In the genomic region with DNA sequence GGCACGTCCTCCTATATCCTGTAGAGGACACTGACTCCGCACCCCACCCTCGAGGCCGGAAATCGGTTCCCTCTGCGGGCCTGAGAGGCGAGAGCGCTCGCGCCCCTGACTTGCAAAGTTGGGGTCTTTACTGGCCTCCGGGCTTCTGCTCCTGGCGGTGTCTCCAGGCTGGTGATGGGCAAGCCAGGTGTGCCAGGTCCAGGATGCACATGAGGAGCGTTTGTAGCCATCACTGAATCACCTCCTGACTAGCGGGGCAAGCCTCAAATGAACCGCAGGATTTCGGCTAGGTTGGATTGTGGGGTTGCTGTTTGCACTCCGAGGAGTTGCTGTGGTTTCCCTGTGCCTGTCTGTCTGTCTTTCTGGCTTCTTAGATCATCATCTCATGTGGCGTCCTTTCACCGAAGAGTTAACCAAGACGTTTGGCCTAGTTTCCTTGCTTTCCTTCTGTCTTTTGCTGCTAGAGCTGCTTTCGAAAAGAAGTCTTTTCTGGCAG, we compare ENCODE assay signal across 8 cellular contexts. TPM values are rescaled to one million over a fixed set of nuclear protein-coding genes. Genes with fewer than 3 reads are reported as not detected.
DNase-seq lines count a peak whose midpoint lies in the region; ATAC-seq and TF ChIP-seq lines count a peak whose summit lies in the region.
"Not testable (repeated sequence)": the region's sequence is repeated elsewhere in the genome, so short reads cannot be mapped to it uniquely, and the experiment has no call there.

No MANE protein-coding gene starts in this region.

- not testable (repeated sequence) for H3K9me3 ChIP-seq in AG04450 (ENCODE audit: control insufficient read depth, insufficient read depth, low read length); NT2/D1 (ENCODE audit: insufficient read depth, low read length); right cardiac atrium (ENCODE audit: control insufficient read depth, low read length); naive thymus-derived CD4-positive, alpha-beta T cell (ENCODE audit: control insufficient read depth in 2 of 3, low read length in 3 of 3)

- not testable (repeated sequence) for H3K27me3 ChIP-seq in AG04450 (ENCODE audit: control insufficient read depth, insufficient read depth, low read length); right cardiac atrium (ENCODE audit: control insufficient read depth, insufficient read depth); naive thymus-derived CD4-positive, alpha-beta T cell (ENCODE audit: control insufficient read depth in 2 of 2, insufficient read depth in 2 of 2, low read length in 2 of 2)
- H3K27me3 ChIP-seq in GM23338 (ENCODE audit: insufficient read depth) (peaks cover 48% of the 10 kb centered on the region), NT2/D1 (ENCODE audit: insufficient read depth, insufficient read length) (peaks cover 34% of the 10 kb centered on the region)

- H3K4me1 ChIP-seq in GM23338 (ENCODE audit: insufficient read depth); NT2/D1 (ENCODE audit: insufficient read depth, insufficient read length); right cardiac atrium (ENCODE audit: control insufficient read depth, insufficient read depth, low read length); naive thymus-derived CD4-positive, alpha-beta T cell (ENCODE audit: control insufficient read depth in 2 of 2, insufficient read depth in 2 of 2, low read length in 2 of 2): not testable (repeated sequence)

- not testable (repeated sequence) for H3K9me2 ChIP-seq in GM23338 (ENCODE audit: insufficient read depth)

- H3K4me3 ChIP-seq in AG04450 (ENCODE audit: low read depth, low read length) (peak overlapping the region; percentile 74), GM23338 (peak overlapping the region; percentile 74), NT2/D1 (ENCODE audit: insufficient read length, low read depth) (peak overlapping the region; percentile 61), right cardiac atrium (ENCODE audit: low read length) (peak overlapping the region; percentile 55)
- peak overlapping the region; percentile 53 for H3K4me3 ChIP-seq in naive thymus-derived CD4-positive, alpha-beta T cell (ENCODE audit: low read length)

- H3K36me3 Mint-ChIP-seq in GM23338 (ENCODE audit: low read depth); activated CD8-positive, alpha-beta memory T cell treated with anti-CD3 and anti-CD28 coated beads, Interleukin-2, amount 10 ng/mL, durations not matched to agents 7 days and 5 days: not testable (repeated sequence)
- H3K36me3 Mint-ChIP-seq in naive thymus-derived CD4-positive, alpha-beta T cell, result peaks cover 0 to 11% (median under 1%) of the 10 kb centered on the region in 5 donors

- POLR2A ChIA-PET in AG04450 (lab: Yijun Ruan, JAX); naive thymus-derived CD4-positive, alpha-beta T cell (lab: Charles Lee): not testable (repeated sequence)

- H2AFZ ChIP-seq in GM23338, result not testable (repeated sequence)

- H3K9me3 Mint-ChIP-seq in GM23338; activated CD8-positive, alpha-beta memory T cell treated with anti-CD3 and anti-CD28 coated beads, Interleukin-2, amount 10 ng/mL, durations not matched to agents 7 days and 5 days (ENCODE audit: low read depth); naive thymus-derived CD4-positive, alpha-beta T cell: not testable (repeated sequence)

- not testable (repeated sequence) for H3K36me3 ChIP-seq in GM23338 (ENCODE audit: insufficient read depth); NT2/D1 (ENCODE audit: insufficient read depth, insufficient read length, low read length)
- peaks cover 0 to 12% (median 3%) of the 10 kb centered on the region in 3 experiments for H3K36me3 ChIP-seq in naive thymus-derived CD4-positive, alpha-beta T cell (ENCODE audit: control insufficient read depth in 2 of 3, insufficient read depth in 3 of 3, low read length in 3 of 3)

- TF ChIP-seq CTCF in AG04450 (IDR thresholded peaks at IDR 0.05; ENCODE audit: low read depth, low read length); GM23338 (conservative IDR thresholded peaks at IDR 0.05; ENCODE audit: low read depth in 2 of 2): not testable (repeated sequence)

- CTCF ChIA-PET in AG04450 (lab: Charles Lee), result interaction anchor here (1.5 kb wide), 1 partner anchor 9 kb away, joined by 4 read pairs; no protein-coding TSS in a partner anchor
- CTCF ChIA-PET in activated CD8-positive, alpha-beta memory T cell treated with anti-CD3 and anti-CD28 coated beads, Interleukin-2, amount 10 ng/mL, durations not matched to agents 7 days and 5 days (lab: Charles Lee), result interaction anchor here (1.0 to 1.5 kb wide), 2 partner anchors 170 to 224 kb away, joined by 4 read pairs; no protein-coding TSS in a partner anchor
- CTCF ChIA-PET in naive thymus-derived CD4-positive, alpha-beta T cell (lab: Charles Lee), result not testable (repeated sequence)

- peaks cover 14% of the 10 kb centered on the region; the same call in 1 of the 2 replicates for H3K79me2 ChIP-seq in GM23338 (replicated peaks; ENCODE audit: insufficient read depth)

- peak overlapping the region; percentile 91 for H3K4me3 Mint-ChIP-seq in GM23338
- H3K4me3 Mint-ChIP-seq in activated CD8-positive, alpha-beta memory T cell treated with anti-CD3 and anti-CD28 coated beads, Interleukin-2, amount 10 ng/mL, durations not matched to agents 7 days and 5 days, result peak overlapping the region; percentile 80
- peak overlapping the region; percentile 86 to 98 (median 92) for H3K4me3 Mint-ChIP-seq in naive thymus-derived CD4-positive, alpha-beta T cell

- not testable (repeated sequence) for H4K20me1 ChIP-seq in GM23338 (replicated peaks; ENCODE audit: insufficient read depth)

- not testable (repeated sequence) for H3K27ac ChIP-seq in AG04450 (ENCODE audit: low read depth, low read length); GM23338 (ENCODE audit: low read depth); right cardiac atrium (ENCODE audit: low read length)
- peak overlapping the region; percentile 74 for H3K27ac ChIP-seq in naive thymus-derived CD4-positive, alpha-beta T cell (ENCODE audit: low read depth, low read length)

- H3K27me3 Mint-ChIP-seq in GM23338 (ENCODE audit: insufficient read depth, low read depth, poor library complexity), result peaks cover 35% of the 10 kb centered on the region
- H3K27me3 Mint-ChIP-seq in activated CD8-positive, alpha-beta memory T cell treated with anti-CD3 and anti-CD28 coated beads, Interleukin-2, amount 10 ng/mL, durations not matched to agents 7 days and 5 days, result peaks cover 34% of the 10 kb centered on the region
- H3K27me3 Mint-ChIP-seq in naive thymus-derived CD4-positive, alpha-beta T cell, result peaks cover 0 to 40% (median 0%) of the 10 kb centered on the region in 5 donors

- peak overlapping the region; percentile 90 for H3K4me2 ChIP-seq in GM23338

- peak; percentile 1; the same call in 1 of the 3 replicates for ATAC-seq in GM23338
- ATAC-seq in activated CD8-positive, alpha-beta memory T cell treated with anti-CD3 and anti-CD28 coated beads, Interleukin-2, amount 10 ng/mL, durations not matched to agents 7 days and 5 days, result peak; percentile 43
- ATAC-seq in right cardiac atrium, result peak in 1 of 2 donors; percentile 32
- not testable (repeated sequence) for ATAC-seq in naive thymus-derived CD4-positive, alpha-beta T cell

- not testable (repeated sequence) for H3F3A ChIP-seq in GM23338 (replicated peaks; ENCODE audit: low read depth)

- H3K27ac Mint-ChIP-seq in GM23338, result not testable (repeated sequence)
- peak overlapping the region; percentile 66 for H3K27ac Mint-ChIP-seq in activated CD8-positive, alpha-beta memory T cell treated with anti-CD3 and anti-CD28 coated beads, Interleukin-2, amount 10 ng/mL, durations not matched to agents 7 days and 5 days
- peak overlapping the region; percentile 35 to 92 (median 73) for H3K27ac Mint-ChIP-seq in naive thymus-derived CD4-positive, alpha-beta T cell

- H3K9ac ChIP-seq in NT2/D1 (ENCODE audit: insufficient read length, low read depth), result peak overlapping the region; percentile 61

- peaks cover 11% of the 10 kb centered on the region for H3K4me1 Mint-ChIP-seq in GM23338
- H3K4me1 Mint-ChIP-seq in activated CD8-positive, alpha-beta memory T cell treated with anti-CD3 and anti-CD28 coated beads, Interleukin-2, amount 10 ng/mL, durations not matched to agents 7 days and 5 days, result peaks cover 19% of the 10 kb centered on the region
- peaks cover 20 to 35% (median 24%) of the 10 kb centered on the region in 7 donors for H3K4me1 Mint-ChIP-seq in naive thymus-derived CD4-positive, alpha-beta T cell

- WGBS in right cardiac atrium, result 12% methylated on average over 21 of the region's 21 CpGs

- intact Hi-C loops in right cardiac atrium (cut with DNase I), result not testable (repeated sequence)
- intact Hi-C loops in naive thymus-derived CD4-positive, alpha-beta T cell (cut with micrococcal nuclease), result loop anchor here in 1 of 2 donors (1.0 to 10.0 kb wide), 3 partner anchors 219 to 1014 kb away; a partner anchor contains a TSS

- DNase-seq in AG04450 (ENCODE audit: low read depth, low spot score); NT2/D1 (ENCODE audit: low read depth, low spot score): not testable (repeated sequence)
- DNase-seq in GM23338 (ENCODE audit: low spot score), result peak; percentile 48
- DNase-seq in activated CD8-positive, alpha-beta memory T cell treated with anti-CD3 and anti-CD28 coated beads, Interleukin-2, amount 10 ng/mL, durations not matched to agents 7 days and 5 days, result peak; percentile 73
- DNase-seq in cerebellar cortex (ENCODE audit: low spot score), result peak; percentile 29
- peak in 2 of 3 donors; percentile 63 for DNase-seq in right cardiac atrium
- peak in 4 of 9 donors; percentile 11 to 20 (median 15) for DNase-seq in naive thymus-derived CD4-positive, alpha-beta T cell
- DNase-seq in stimulated activated CD4-positive, alpha-beta T cell treated with anti-CD3 and anti-CD28 coated beads, Interleukin-4, amount 100 ng/mL, for 24 hours, result peak; percentile 24

RNA-seq across cellular contexts. Expression of a gene that starts 0.7 kb away (rescaled TPM):
- 23.8 and 24.3 TPM in 2 replicates for polyA plus RNA-seq in AG04450 (2011; rRNA removed)
- 33.1 and 33.8 TPM in 2 replicates for polyA minus RNA-seq in AG04450 (2011; rRNA and poly(A)+ RNA removed)
- 17.9 and 18.1 TPM in 2 replicates for total RNA-seq in GM23338 (2014; rRNA removed; shearing (Covaris generic))
- polyA plus RNA-seq in GM23338 (2016; fragmentation: Nextera tagmentation; extraction: Ambion mirVana), result 2.7 and 3.7 TPM in 2 replicates
- 1 to 10 TPM; 4.8 to 7.7 TPM for total RNA-seq in activated CD8-positive, alpha-beta memory T cell treated with anti-CD3 and anti-CD28 coated beads, Interleukin-2, amount 10 ng/mL, durations not matched to agents 7 days and 5 days
- 1 to 10 TPM; 3.4 to 7.9 (median 5.8) TPM for total RNA-seq in right cardiac atrium
- polyA plus RNA-seq in right cardiac atrium, result 1.9 TPM
- 10 to 100 TPM in 4 of 5 experiments, 1 to 10 TPM in 1; 5.6 to 18.1 (median 12.0) TPM for total RNA-seq in naive thymus-derived CD4-positive, alpha-beta T cell
- 1 to 10 TPM; 4.2 to 7.8 TPM for polyA plus RNA-seq in naive thymus-derived CD4-positive, alpha-beta T cell
